In the genomic region with DNA sequence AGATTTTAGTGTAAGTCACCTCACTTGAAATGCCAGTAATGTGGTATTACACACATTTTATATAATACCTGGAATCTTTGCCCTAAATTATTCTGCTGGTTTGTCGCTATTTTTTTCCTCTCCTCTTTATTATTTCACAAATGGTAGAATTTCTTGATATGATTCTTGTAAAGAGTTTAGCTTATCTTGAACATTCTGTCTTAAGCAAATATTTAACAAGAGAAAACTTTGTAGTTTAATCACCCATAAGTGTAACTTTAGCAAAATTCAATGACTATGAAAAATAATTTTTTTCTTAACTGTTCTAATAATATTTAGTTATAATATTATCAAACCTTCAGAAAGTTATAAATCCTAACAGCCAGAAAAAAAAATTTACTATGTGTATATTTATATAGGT, we compare ENCODE assay signal across 26 cellular contexts.
"Had no signal": no experiment of that assay in that cellular context is flagged by ENCODE, and none has a peak within 500 bp of the region (broad histone marks: within the 10 kb centered on the region; RNA-seq: fewer than 3 reads in every experiment).

No MANE protein-coding gene starts in this region.

- H3K4me1 Mint-ChIP-seq: IgD-negative memory B cell had no signal

- H3K27ac Mint-ChIP-seq: IgD-negative memory B cell had no signal

- H3K9me3 ChIP-seq: Peyer's patch, SK-N-SH had no signal

- H3K4me3 Mint-ChIP-seq: IgD-negative memory B cell had no signal

- H3K27me3 ChIP-seq: Peyer's patch had no signal

- H3K36me3 Mint-ChIP-seq: IgD-negative memory B cell had no signal

- ATAC-seq: K562 had no signal

- H3K27ac ChIP-seq: HL-60, KMS-11, PC-9, Peyer's patch had no signal

- H3K9me3 Mint-ChIP-seq: IgD-negative memory B cell had no signal

- H3K4me3 ChIP-seq: K562, PC-9, Peyer's patch had no signal

- FAIRE-seq: HTR-8/SVneo, K562 had no signal

- H3K27me3 Mint-ChIP-seq: IgD-negative memory B cell had no signal

- H3K4me1 ChIP-seq: Peyer's patch had no signal

- H3K9ac ChIP-seq: KMS-11, SK-N-SH had no signal

- DNase-seq: Kasumi-1, MM.1S, NCI-H1092 treated with DMSO at 0.1 percent for 48 hours, NCI-H1436, NCI-H187, NCI-H2029, NCI-H2081 treated with DMSO at 0.1 percent for 48 hours, NCI-H2171, NCI-H226, NCI-H446, NCI-H510A, NCI-H524 treated with DMSO at 0.1 percent for 48 hours, NCI-H69, NCI-H774, PC-9, Peyer's patch, Right ventricle myocardium superior, RPMI8226, SIG-M5, SK-N-SH, SW 1271 had no signal
